Comparison of ENCODE assay signal across 22 cellular contexts in the genomic region with DNA sequence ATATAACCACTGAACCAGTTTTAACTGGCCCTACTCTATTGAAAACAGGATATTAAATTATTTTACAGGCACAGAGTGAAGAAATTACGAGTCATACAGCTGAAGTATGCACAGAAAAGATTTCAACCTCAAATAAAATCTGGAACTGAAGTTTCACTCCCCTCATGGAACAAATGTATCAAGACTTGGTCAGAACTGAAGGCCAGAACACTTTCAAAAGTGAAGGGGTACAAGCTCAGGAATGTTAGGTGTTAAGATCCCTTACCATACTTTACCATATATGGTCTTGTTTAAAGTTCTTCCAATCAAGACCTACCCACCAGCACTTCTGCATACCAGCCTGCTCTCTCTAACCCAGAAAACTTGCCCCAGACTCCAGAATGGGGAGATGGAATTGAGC. TPM values are rescaled to one million over a fixed set of nuclear protein-coding genes. Genes with fewer than 3 reads are reported as not detected.
DNase-seq lines count a peak whose midpoint lies in the region; TF ChIP-seq lines count a peak whose summit lies in the region.
"Had no signal": no experiment of that assay in that cellular context is flagged by ENCODE, and none has a peak within 500 bp of the region (broad histone marks: within the 10 kb centered on the region; RNA-seq: fewer than 3 reads in every experiment).

No MANE protein-coding gene starts in this region.

- no peaks in the 10 kb centered on the region for H3K9me3 Mint-ChIP-seq in activated T-cell treated with anti-CD3 and anti-CD28 coated beads, Interleukin-2, amount 50 U/mL, for 24 hours
- H3K9me3 Mint-ChIP-seq: CD4-positive, CD25-positive, alpha-beta regulatory T cell; stimulated activated effector memory CD8-positive, alpha-beta T cell treated with anti-CD3 and anti-CD28 coated beads, Interleukin-12 subunit alpha, Interleukin-12 subunit beta, amount 100 ng/mL, for 72 hours had no signal

- no peaks in the 10 kb centered on the region for H3K9me2 ChIP-seq in Karpas-422 (replicated peaks; ENCODE audit: insufficient read depth, low read length)

- H3K4me3 Mint-ChIP-seq in activated T-cell treated with anti-CD3 and anti-CD28 coated beads, Interleukin-2, amount 50 U/mL, for 24 hours, result no peak overlapping the region
- H3K4me3 Mint-ChIP-seq: activated T-cell treated with anti-CD3 and anti-CD28 coated beads, Interleukin-2, amount 50 U/mL, for 72 hours; CD4-positive, CD25-positive, alpha-beta regulatory T cell; H9; naive thymus-derived CD4-positive, alpha-beta T cell; stimulated activated effector memory CD8-positive, alpha-beta T cell treated with anti-CD3 and anti-CD28 coated beads, Interleukin-12 subunit alpha, Interleukin-12 subunit beta, amount 100 ng/mL, for 72 hours had no signal

- H4K20me1 ChIP-seq in Karpas-422 (ENCODE audit: insufficient read depth, low read depth, low read length), result no peaks in the 10 kb centered on the region

- in situ Hi-C loops in astrocyte of the cerebellum (cut with HindIII; ENCODE audit: low sequenced_read_pairs), result no loop called here

- no peaks in the 10 kb centered on the region for H3K27me3 ChIP-seq in Karpas-422 (ENCODE audit: low read length)

- H3K4me3 ChIP-seq in astrocyte of the cerebellum (ENCODE audit: low read depth, low read length) (no peak overlapping the region), Karpas-422 (ENCODE audit: low read length) (no peak overlapping the region)
- H3K4me3 ChIP-seq: A549, psoas muscle had no signal

- H3K27ac Mint-ChIP-seq in activated T-cell treated with anti-CD3 and anti-CD28 coated beads, Interleukin-2, amount 50 U/mL, for 24 hours, result peak overlapping the region; percentile 48
- H3K27ac Mint-ChIP-seq: activated T-cell treated with anti-CD3 and anti-CD28 coated beads, Interleukin-2, amount 50 U/mL, for 72 hours; CD4-positive, CD25-positive, alpha-beta regulatory T cell; naive thymus-derived CD4-positive, alpha-beta T cell; stimulated activated effector memory CD8-positive, alpha-beta T cell treated with anti-CD3 and anti-CD28 coated beads, Interleukin-12 subunit alpha, Interleukin-12 subunit beta, amount 100 ng/mL, for 72 hours had no signal

- H3K36me3 Mint-ChIP-seq in activated T-cell treated with anti-CD3 and anti-CD28 coated beads, Interleukin-2, amount 50 U/mL, for 24 hours (ENCODE audit: low read depth), result no peaks in the 10 kb centered on the region
- H3K36me3 Mint-ChIP-seq: CD4-positive, CD25-positive, alpha-beta regulatory T cell; naive thymus-derived CD4-positive, alpha-beta T cell; stimulated activated effector memory CD8-positive, alpha-beta T cell treated with anti-CD3 and anti-CD28 coated beads, Interleukin-12 subunit alpha, Interleukin-12 subunit beta, amount 100 ng/mL, for 72 hours had no signal

- no peaks in the 10 kb centered on the region for H3K4me1 ChIP-seq in Karpas-422 (ENCODE audit: low read length)
- H3K4me1 ChIP-seq: psoas muscle had no signal

- H3K27ac ChIP-seq in Karpas-422 (ENCODE audit: low read length), result no peak overlapping the region
- H3K27ac ChIP-seq: A549, psoas muscle had no signal

- H2AFZ ChIP-seq in Karpas-422 (ENCODE audit: low read length), result no peak overlapping the region

- TF ChIP-seq CTCF in astrocyte of the cerebellum (IDR thresholded peaks at IDR 0.05; ENCODE audit: low read depth, low read length, missing control alignments), result no peak

- peaks cover 9% of the 10 kb centered on the region for H3K4me1 Mint-ChIP-seq in activated T-cell treated with anti-CD3 and anti-CD28 coated beads, Interleukin-2, amount 50 U/mL, for 24 hours (ENCODE audit: low read depth)
- H3K4me1 Mint-ChIP-seq: CD4-positive, CD25-positive, alpha-beta regulatory T cell; naive thymus-derived CD4-positive, alpha-beta T cell; stimulated activated effector memory CD8-positive, alpha-beta T cell treated with anti-CD3 and anti-CD28 coated beads, Interleukin-12 subunit alpha, Interleukin-12 subunit beta, amount 100 ng/mL, for 72 hours had no signal

- H3K9ac ChIP-seq in Karpas-422 (ENCODE audit: low read length), result no peak overlapping the region

- no peaks in the 10 kb centered on the region for H3K36me3 ChIP-seq in Karpas-422 (ENCODE audit: insufficient read depth, low read length)

- H3K79me2 ChIP-seq in Karpas-422 (ENCODE audit: low read length), result no peaks in the 10 kb centered on the region

- no peak overlapping the region for H3K4me2 ChIP-seq in Karpas-422 (ENCODE audit: low read depth, low read length, poor library complexity, severe bottlenecking)
- H3K4me2 ChIP-seq: A549 had no signal

- no peaks in the 10 kb centered on the region for H3K9me3 ChIP-seq in Karpas-422 (ENCODE audit: low read length)
- H3K9me3 ChIP-seq: A549, psoas muscle had no signal

- H3K27me3 Mint-ChIP-seq in activated T-cell treated with anti-CD3 and anti-CD28 coated beads, Interleukin-2, amount 50 U/mL, for 24 hours, result no peaks in the 10 kb centered on the region

- no peak for DNase-seq in activated T-cell treated with anti-CD3 and anti-CD28 coated beads, Interleukin-2, amount 50 U/mL, for 24 hours
- DNase-seq in activated T-cell treated with anti-CD3 and anti-CD28 coated beads for 4 hours (no peak), astrocyte of the cerebellum (ENCODE audit: low read depth) (peak; percentile 12), iPS-NIHi11 (ENCODE audit: low spot score) (peak; percentile 11), NCI-H2171 treated with DMSO at 0.1 percent for 48 hours (lab: John Stamatoyannopoulos, UW) (no peak), SIG-M5 treated with dmso at 0.1 percent for 504 hours (lab: John Stamatoyannopoulos, UW; ENCODE audit: unreplicated experiment) (no peak), Karpas-422 (no peak)
- no peak for DNase-seq in stimulated activated CD4-positive, alpha-beta T cell treated with anti-CD3 and anti-CD28 coated beads, Interleukin-2, amount 100 ng/mL, for 48 hours
- DNase-seq: activated CD4-positive, alpha-beta T cell treated with anti-CD3 and anti-CD28 coated beads, Interleukin-2, amount 50 U/mL, for 48 hours; activated T-cell treated with anti-CD3 and anti-CD28 coated beads, Interleukin-2, amount 50 U/mL, for 72 hours; CD4-positive, CD25-positive, alpha-beta regulatory T cell; cerebellar nuclear complex; DMS53; H9; naive thymus-derived CD4-positive, alpha-beta T cell; NCI-H1092 treated with DMSO at 0.1 percent for 48 hours; NCI-H2171; psoas muscle; stimulated activated CD4-positive, alpha-beta T cell treated with anti-CD3 and anti-CD28 coated beads, Interleukin-12 subunit alpha, Interleukin-12 subunit beta, amount 100 ng/mL, for 4 hours; trophoblast cell had no signal

RNA-seq across cellular contexts. Expression of a gene that starts 59.8 kb away (rescaled TPM):
- 15.4 and 15.7 TPM in 2 replicates for total RNA-seq in Karpas-422 (2014; rRNA removed; shearing (Covaris generic); ENCODE audit: low replicate concordance)

Comparison
In these comparisons a context has a peak if more than half of its experiments do, and no peak if none do; other contexts are left out.
1. DNase-seq: peak in astrocyte of the cerebellum (single experiment) and iPS-NIHi11 (single experiment); none in activated T-cell treated with anti-CD3 and anti-CD28 coated beads, Interleukin-2, amount 50 U/mL, for 24 hours (single experiment), activated T-cell treated with anti-CD3 and anti-CD28 coated beads for 4 hours (single experiment), NCI-H2171 treated with DMSO at 0.1 percent for 48 hours (single experiment), stimulated activated CD4-positive, alpha-beta T cell treated with anti-CD3 and anti-CD28 coated beads, Interleukin-2, amount 100 ng/mL, for 48 hours (0 of 2), SIG-M5 treated with dmso at 0.1 percent for 504 hours (single experiment) and Karpas-422 (single experiment).